ENCODE assay signal across 8 cellular contexts in the genomic region with DNA sequence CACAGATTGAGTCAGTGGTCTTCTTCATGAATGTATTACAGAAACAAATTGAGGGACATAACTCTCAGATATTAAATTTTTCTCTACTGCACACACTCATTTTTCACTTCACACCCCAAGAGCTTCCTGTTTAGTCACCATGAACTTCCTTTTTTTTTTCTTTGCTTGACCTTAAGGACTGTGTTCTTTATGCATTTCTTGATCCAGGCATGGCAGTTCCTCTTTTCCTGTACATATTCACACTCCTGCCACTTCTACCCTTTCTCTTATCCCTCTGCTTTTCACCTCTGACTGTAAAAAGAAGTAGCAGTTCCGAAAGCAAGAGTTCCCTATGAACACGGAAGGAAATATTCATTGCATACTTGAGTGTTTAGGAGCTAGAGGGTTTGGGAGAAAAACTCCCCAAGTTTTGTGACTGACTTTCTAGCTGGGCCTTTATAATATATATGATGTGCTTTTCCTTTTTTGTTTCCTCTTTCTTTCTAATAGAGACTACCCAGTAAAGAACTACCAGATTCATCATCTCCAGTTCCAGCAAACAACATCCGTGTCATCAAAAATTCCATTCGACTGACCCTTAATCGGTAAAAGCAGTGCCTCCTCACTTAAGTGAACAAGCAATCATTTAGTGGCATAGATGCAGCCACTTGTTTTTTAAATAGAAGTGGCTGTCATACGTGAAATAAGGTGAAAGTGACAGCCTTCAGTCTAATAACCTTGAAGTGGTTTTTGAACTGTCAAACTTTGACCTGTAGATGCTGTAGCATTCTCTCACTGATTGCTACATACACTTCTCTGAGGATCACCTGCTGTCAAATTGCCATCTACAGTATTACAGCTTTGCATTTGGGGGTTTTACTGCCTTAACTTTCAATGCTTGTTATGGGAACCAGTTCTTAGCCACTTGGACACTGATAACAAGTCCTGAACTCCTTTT. TPM values are rescaled to one million over a fixed set of nuclear protein-coding genes. Genes with fewer than 3 reads are reported as not detected.
DNase-seq lines count a peak whose midpoint lies in the region; ATAC-seq and TF ChIP-seq lines count a peak whose summit lies in the region.

No MANE protein-coding gene starts in this region.

- no peaks in the 10 kb centered on the region for H3K79me2 ChIP-seq in OCI-LY7 (ENCODE audit: insufficient read depth, low read depth, low read length)

- DNase-seq in Ammon's horn (ENCODE audit: low spot score) (peak; percentile 49), GM20000 (ENCODE audit: low spot score) (peak; percentile 40), OCI-LY7 (ENCODE audit: low spot score) (peak; percentile 63), globus pallidus (ENCODE audit: low spot score) (peak; percentile 33), nephron progenitor cell (no peak), NCI-H82 treated with DMSO at 0.1 percent for 48 hours (lab: John Stamatoyannopoulos, UW; ENCODE audit: unreplicated experiment) (no peak), SK-N-DZ (ENCODE audit: low spot score) (no peak)

- H4K20me1 ChIP-seq in OCI-LY7 (ENCODE audit: insufficient read depth, low read length): no peaks in the 10 kb centered on the region

- no peaks in the 10 kb centered on the region for H3K9me2 ChIP-seq in OCI-LY7 (ENCODE audit: insufficient read depth, low read length)

- ATAC-seq in GM21528 (IDR thresholded peaks at IDR 0.05; ENCODE audit: low FRiP score, unreplicated experiment): no peak

- peaks cover 72% of the 10 kb centered on the region for H3K36me3 ChIP-seq in OCI-LY7 (ENCODE audit: insufficient read depth, low read length)

- H3K9me3 Mint-ChIP-seq in nephron progenitor cell: no peaks in the 10 kb centered on the region

- H3K4me1 ChIP-seq in OCI-LY7 (ENCODE audit: insufficient read depth, low read length, poor library complexity, severe bottlenecking): peaks cover 25% of the 10 kb centered on the region

- H3K4me3 ChIP-seq in OCI-LY7 (ENCODE audit: low read depth, low read length, poor library complexity, severe bottlenecking): no peak overlapping the region

- TF ChIP-seq CTCF in GM20000 (IDR thresholded peaks at IDR 0.05; ENCODE audit: extremely low read depth, missing control alignments) (no peak), OCI-LY7 (conservative IDR thresholded peaks at IDR 0.05; ENCODE audit: low read length) (no peak), nephron progenitor cell (IDR thresholded peaks at IDR 0.05) (no peak)

- no TSS peak for BruUV-seq in OCI-LY7 (replicated peaks; lab: Mats Ljungman, UMichigan)

- H3K4me2 ChIP-seq in OCI-LY7 (ENCODE audit: low read length): peak overlapping the region; percentile 53

- intact Hi-C loops in OCI-LY7 (cut with micrococcal nuclease; ENCODE audit: unreplicated experiment): no loop called here

- H3K27me3 Mint-ChIP-seq in nephron progenitor cell (ENCODE audit: low read depth, poor library complexity): no peaks in the 10 kb centered on the region

- H2AFZ ChIP-seq in OCI-LY7 (ENCODE audit: low read length): peak overlapping the region; percentile 60; the same call in 1 of the 2 replicates

- peaks cover 51% of the 10 kb centered on the region for H3K36me3 Mint-ChIP-seq in nephron progenitor cell (ENCODE audit: low read depth)

- no peak overlapping the region for H3K27ac Mint-ChIP-seq in nephron progenitor cell

- H3K4me1 Mint-ChIP-seq in nephron progenitor cell: no peaks in the 10 kb centered on the region

- H3K27ac ChIP-seq in OCI-LY7 (ENCODE audit: low read depth, low read length, poor library complexity, severe bottlenecking): peak overlapping the region; percentile 62

- CTCF ChIA-PET in OCI-LY7 (lab: Charles Lee; ENCODE audit: unreplicated experiment): interaction anchor here (0.6 kb wide), 1 partner anchor 139 kb away, joined by 4 read pairs; no protein-coding TSS in a partner anchor

- H3K9me3 ChIP-seq in OCI-LY7 (ENCODE audit: low read length): no peaks in the 10 kb centered on the region

- no peak overlapping the region for H3K4me3 Mint-ChIP-seq in nephron progenitor cell

- POLR2A ChIA-PET in OCI-LY7 (lab: Charles Lee): interaction anchor here (0.6 to 1.0 kb wide), 6 partner anchors 17 to 77 kb away, joined by 3 read pairs; a partner anchor contains a TSS

RNA-seq across cellular contexts. Expression of a gene that starts 40.8 kb away (rescaled TPM):
- 9.6 and 15.0 TPM in 2 replicates for total RNA-seq in OCI-LY7 (2014; rRNA removed; shearing (Covaris generic))
- total RNA-seq in OCI-LY7 (2022): 14.6 and 21.9 TPM in 2 replicates
- 10.1 and 12.7 TPM in 2 replicates for polyA plus RNA-seq in SK-N-DZ (2014; cell fraction: cytosol; rRNA removed)
- polyA plus RNA-seq in SK-N-DZ (2014; cell fraction: nucleus; rRNA removed): 9.9 and 10.0 TPM in 2 replicates

Comparison
In these comparisons a context has a peak if more than half of its experiments do, and no peak if none do; other contexts are left out.
1. DNase-seq: peak in Ammon's horn (single experiment), GM20000 (single experiment), OCI-LY7 (single experiment) and globus pallidus (single experiment); none in nephron progenitor cell (single experiment), NCI-H82 treated with DMSO at 0.1 percent for 48 hours (single experiment) and SK-N-DZ (single experiment).